In genomic region chr15:95761742-95762141, GRCh38 we compare ENCODE assay signal across 14 cellular contexts.
"Had no signal": no experiment of that assay in that cellular context is flagged by ENCODE, and none has a peak within 500 bp of the region (broad histone marks: within the 10 kb centered on the region; RNA-seq: fewer than 3 reads in every experiment).

No MANE protein-coding gene starts in this region.

- H3K9me3 Mint-ChIP-seq: activated naive CD4-positive, alpha-beta T cell treated with anti-CD3 and anti-CD28 coated beads for 36 hours; activated naive CD8-positive, alpha-beta T cell treated with anti-CD3 and anti-CD28 coated beads, Interleukin-2, amount 50 U/mL, for 24 hours; activated T-helper 17 cell treated with anti-CD3 and anti-CD28 coated beads, Interleukin-2, amount 50 U/mL, for 72 hours; T-cell had no signal

- H3K36me3 Mint-ChIP-seq: T-cell had no signal

- ATAC-seq: activated naive CD8-positive, alpha-beta T cell treated with anti-CD3 and anti-CD28 coated beads, Interleukin-2, amount 50 U/mL, for 24 hours; activated T-helper 17 cell treated with anti-CD3 and anti-CD28 coated beads, Interleukin-2, amount 50 U/mL, for 72 hours; T-cell had no signal

- H3K9me3 ChIP-seq: neutrophil, upper lobe of left lung had no signal

- H3K4me1 Mint-ChIP-seq: activated naive CD8-positive, alpha-beta T cell treated with anti-CD3 and anti-CD28 coated beads, Interleukin-2, amount 50 U/mL, for 24 hours; activated T-helper 17 cell treated with anti-CD3 and anti-CD28 coated beads, Interleukin-2, amount 50 U/mL, for 72 hours had no signal

- H3K27ac Mint-ChIP-seq: activated naive CD4-positive, alpha-beta T cell treated with anti-CD3 and anti-CD28 coated beads for 36 hours; activated naive CD8-positive, alpha-beta T cell treated with anti-CD3 and anti-CD28 coated beads, Interleukin-2, amount 50 U/mL, for 24 hours; activated T-helper 17 cell treated with anti-CD3 and anti-CD28 coated beads, Interleukin-2, amount 50 U/mL, for 72 hours; T-cell had no signal

- H3K27me3 ChIP-seq: neutrophil, upper lobe of left lung had no signal

- H3K4me3 Mint-ChIP-seq: activated naive CD4-positive, alpha-beta T cell treated with anti-CD3 and anti-CD28 coated beads for 36 hours; activated naive CD8-positive, alpha-beta T cell treated with anti-CD3 and anti-CD28 coated beads, Interleukin-2, amount 50 U/mL, for 24 hours; activated T-helper 17 cell treated with anti-CD3 and anti-CD28 coated beads, Interleukin-2, amount 50 U/mL, for 72 hours; T-cell had no signal

- H3K9ac ChIP-seq: parathyroid adenoma, SK-N-SH had no signal

- H3K4me1 ChIP-seq: parathyroid adenoma, upper lobe of left lung had no signal

- H3K27ac ChIP-seq: neutrophil, parathyroid adenoma, skin epidermis, upper lobe of left lung had no signal

- DNase-seq: activated CD4-positive, CD25-positive, alpha-beta regulatory T cell treated with anti-CD3 and anti-CD28 coated beads, Interleukin-2, amount 50 U/mL, for 72 hours; activated naive CD4-positive, alpha-beta T cell treated with anti-CD3 and anti-CD28 coated beads for 36 hours; activated naive CD8-positive, alpha-beta T cell treated with anti-CD3 and anti-CD28 coated beads, Interleukin-2, amount 50 U/mL, for 24 hours; aorta; SK-N-SH; stimulated activated CD4-positive, alpha-beta T cell treated with anti-CD3 and anti-CD28 coated beads, Interleukin-4, amount 100 ng/mL, for 24 hours; stimulated activated naive CD4-positive, alpha-beta T cell treated with Interleukin-2 at 50 U/mL for 16 hours; T-cell; T1000; upper lobe of left lung had no signal

- H3K27me3 Mint-ChIP-seq: activated naive CD8-positive, alpha-beta T cell treated with anti-CD3 and anti-CD28 coated beads, Interleukin-2, amount 50 U/mL, for 24 hours; activated T-helper 17 cell treated with anti-CD3 and anti-CD28 coated beads, Interleukin-2, amount 50 U/mL, for 72 hours had no signal

- H3K4me3 ChIP-seq: skin epidermis, upper lobe of left lung had no signal

- H3K36me3 ChIP-seq: neutrophil, upper lobe of left lung had no signal
